ENCODE assay signal across 12 cellular contexts in genomic region chr4:5747746-5748365, GRCh38. TPM values are rescaled to one million over a fixed set of nuclear protein-coding genes. Genes with fewer than 3 reads are reported as not detected.
DNase-seq lines count a peak whose midpoint lies in the region; ATAC-seq and TF ChIP-seq lines count a peak whose summit lies in the region.
"Had no signal": no experiment of that assay in that cellular context is flagged by ENCODE, and none has a peak within 500 bp of the region (broad histone marks: within the 10 kb centered on the region; RNA-seq: fewer than 3 reads in every experiment).

No MANE protein-coding gene starts in this region.

- peak overlapping the region; percentile 88 for H3K27ac ChIP-seq in foreskin keratinocyte
- H3K27ac ChIP-seq in SJCRH30 = no peak overlapping the region

- H3K4me3 ChIP-seq in adipocyte (ENCODE audit: low read length) (peak overlapping the region; percentile 31), retinal pigment epithelial cell (ENCODE audit: low read length) (no peak overlapping the region), SJCRH30 (no peak overlapping the region)

- peak; percentile 84 for ATAC-seq in foreskin keratinocyte
- ATAC-seq: stimulated activated naive B cell treated with anti-CD40 and anti-IgM and Interleukin-4, amounts not matched to agents 10 μg/mL and 1 μg/mL and 100 μg/mL, for 72 hours had no signal

- peak; percentile 1 for DNase-seq in G401 (ENCODE audit: low spot score)
- peak; percentile 99 for DNase-seq in adipocyte (ENCODE audit: low read depth)
- peak; percentile 69 to 86 for DNase-seq in foreskin keratinocyte
- peak; percentile 84 for DNase-seq in retinal pigment epithelial cell (ENCODE audit: low read depth)
- DNase-seq in SK-N-DZ (ENCODE audit: low spot score) = no peak
- DNase-seq in stimulated activated naive CD4-positive, alpha-beta T cell (lab: John Stamatoyannopoulos, UW) = no peak
- no peak for DNase-seq in SJCRH30
- no peak for DNase-seq in NCI-H2029 treated with DMSO at 0.1 percent for 48 hours (lab: John Stamatoyannopoulos, UW)
- DNase-seq: effector CD8-positive, alpha-beta T cell; H7; NCI-H1436; stimulated activated naive B cell treated with anti-CD40 and anti-IgM and Interleukin-4, amounts not matched to agents 10 μg/mL and 1 μg/mL and 100 μg/mL, for 72 hours had no signal

- peaks cover 42% of the 10 kb centered on the region for H3K4me1 ChIP-seq in adipocyte (ENCODE audit: control insufficient read depth, insufficient read depth, low read length)
- peaks cover 19% of the 10 kb centered on the region for H3K4me1 ChIP-seq in foreskin keratinocyte
- peaks cover 8% of the 10 kb centered on the region; the same call in 1 of the 2 replicates for H3K4me1 ChIP-seq in SJCRH30

- H3K36me3 ChIP-seq in adipocyte (ENCODE audit: control insufficient read depth, insufficient read depth, low read length, severe bottlenecking) (peaks cover 47% of the 10 kb centered on the region), SJCRH30 (peaks cover 27% of the 10 kb centered on the region)

- H3K27me3 ChIP-seq in adipocyte (replicated peaks; ENCODE audit: control insufficient read depth, insufficient read depth, low read length) = no peaks in the 10 kb centered on the region
- no peaks in the 10 kb centered on the region for H3K27me3 ChIP-seq in foreskin keratinocyte
- H3K27me3 ChIP-seq in SJCRH30 = no peaks in the 10 kb centered on the region

- in situ Hi-C loops in G401 (cut with HindIII; ENCODE audit: low sequenced_read_pairs) = no loop called here

- TF ChIP-seq CTCF in foreskin keratinocyte (conservative IDR thresholded peaks at IDR 0.05) (peak; percentile 26), retinal pigment epithelial cell (conservative IDR thresholded peaks at IDR 0.05; ENCODE audit: low read depth, low read length) (no peak)

- peak overlapping the region; percentile 56 for H3K9ac ChIP-seq in adipocyte (ENCODE audit: low read length)

- no peaks in the 10 kb centered on the region for H3K9me3 ChIP-seq in adipocyte (ENCODE audit: control insufficient read depth, low read length)
- H3K9me3 ChIP-seq in SJCRH30 (replicated peaks) = no peaks in the 10 kb centered on the region

RNA-seq across cellular contexts. Expression of gene EVC, which starts 36.9 kb away (rescaled TPM):
- 10.2 and 21.0 TPM in 2 replicates for total RNA-seq in G401 (2014; rRNA removed; shearing (Covaris generic))
- 26.3 and 33.4 TPM in 2 replicates for total RNA-seq in foreskin keratinocyte
- 5.5 and 6.0 TPM in 2 replicates for polyA plus RNA-seq in foreskin keratinocyte
- 4.7 and 10.9 TPM in 2 replicates for polyA plus RNA-seq in SK-N-DZ (2014; cell fraction: cytosol; rRNA removed)
- 6.5 and 9.6 TPM in 2 replicates for polyA plus RNA-seq in SK-N-DZ (2014; cell fraction: nucleus; rRNA removed)
- total RNA-seq in SJCRH30 (2014; rRNA removed; shearing (Covaris generic)) = 13.8 and 14.3 TPM in 2 replicates

RNA-seq across cellular contexts. Expression of gene EVC2, which starts 39.5 kb away (rescaled TPM):
- total RNA-seq in G401 (2014; rRNA removed; shearing (Covaris generic)) = 3.6 and 4.9 TPM in 2 replicates
- 7.5 TPM in 2 replicates for total RNA-seq in foreskin keratinocyte
- 2.7 and 3.1 TPM in 2 replicates for polyA plus RNA-seq in foreskin keratinocyte
- polyA plus RNA-seq in SK-N-DZ (2014; cell fraction: cytosol; rRNA removed) = 1.8 and 2.1 TPM in 2 replicates
- 2.4 and 2.7 TPM in 2 replicates for polyA plus RNA-seq in SK-N-DZ (2014; cell fraction: nucleus; rRNA removed)
- 9.5 and 9.9 TPM in 2 replicates for total RNA-seq in SJCRH30 (2014; rRNA removed; shearing (Covaris generic))

Comparison
In these comparisons a context has a peak if more than half of its experiments do, and no peak if none do; other contexts are left out.
1. DNase-seq: peak in G401 (single experiment), adipocyte (single experiment), foreskin keratinocyte (2 of 2) and retinal pigment epithelial cell (single experiment); none in SK-N-DZ (single experiment), stimulated activated naive CD4-positive, alpha-beta T cell (0 of 6), SJCRH30 (0 of 2) and NCI-H2029 treated with DMSO at 0.1 percent for 48 hours (single experiment).